Comparison of ENCODE assay signal across 1 cellular context in the genomic region with DNA sequence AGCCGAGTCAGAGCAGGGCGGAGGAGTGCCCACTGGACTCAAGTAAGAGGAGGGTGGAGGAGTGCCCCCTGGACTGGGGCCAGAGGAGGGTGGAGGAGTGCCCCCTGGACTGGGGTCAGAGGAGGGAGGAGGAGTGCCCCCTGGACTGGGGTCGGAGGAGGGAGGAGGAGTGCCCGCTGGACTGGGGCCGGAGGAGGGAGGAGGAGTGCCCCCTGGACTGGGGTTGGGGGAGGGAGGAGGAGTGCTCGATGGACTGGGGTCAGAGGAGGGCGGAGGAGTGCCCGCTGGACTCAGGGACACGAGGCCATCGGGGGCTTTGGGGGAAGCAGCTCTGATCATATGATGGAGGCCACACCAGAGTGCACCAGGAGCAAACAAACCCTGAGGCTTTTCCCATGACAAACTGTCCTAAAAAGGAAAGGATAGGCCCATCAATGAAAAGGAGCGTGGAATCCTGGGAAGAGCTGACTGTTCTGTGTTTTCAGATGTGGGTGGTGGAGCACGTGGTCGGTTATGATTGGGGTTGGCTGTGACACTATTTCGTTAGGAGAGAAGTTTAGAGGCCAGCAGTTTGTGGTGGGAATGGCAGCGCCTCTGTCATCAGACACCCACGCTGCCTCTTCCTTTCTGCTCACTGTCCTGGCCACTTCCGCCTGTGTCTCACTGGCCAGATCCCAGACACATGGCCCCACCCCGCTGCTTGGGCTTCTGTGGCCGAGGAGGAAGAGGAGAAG.
TF ChIP-seq lines count a peak whose summit lies in the region.

No MANE protein-coding gene starts in this region.

TF ChIP-seq in K562, 482 proteins besides CTCF, POLR2A, EP300 and RAD21 (continued from another document):
- TF ChIP-seq, protein P1, sequence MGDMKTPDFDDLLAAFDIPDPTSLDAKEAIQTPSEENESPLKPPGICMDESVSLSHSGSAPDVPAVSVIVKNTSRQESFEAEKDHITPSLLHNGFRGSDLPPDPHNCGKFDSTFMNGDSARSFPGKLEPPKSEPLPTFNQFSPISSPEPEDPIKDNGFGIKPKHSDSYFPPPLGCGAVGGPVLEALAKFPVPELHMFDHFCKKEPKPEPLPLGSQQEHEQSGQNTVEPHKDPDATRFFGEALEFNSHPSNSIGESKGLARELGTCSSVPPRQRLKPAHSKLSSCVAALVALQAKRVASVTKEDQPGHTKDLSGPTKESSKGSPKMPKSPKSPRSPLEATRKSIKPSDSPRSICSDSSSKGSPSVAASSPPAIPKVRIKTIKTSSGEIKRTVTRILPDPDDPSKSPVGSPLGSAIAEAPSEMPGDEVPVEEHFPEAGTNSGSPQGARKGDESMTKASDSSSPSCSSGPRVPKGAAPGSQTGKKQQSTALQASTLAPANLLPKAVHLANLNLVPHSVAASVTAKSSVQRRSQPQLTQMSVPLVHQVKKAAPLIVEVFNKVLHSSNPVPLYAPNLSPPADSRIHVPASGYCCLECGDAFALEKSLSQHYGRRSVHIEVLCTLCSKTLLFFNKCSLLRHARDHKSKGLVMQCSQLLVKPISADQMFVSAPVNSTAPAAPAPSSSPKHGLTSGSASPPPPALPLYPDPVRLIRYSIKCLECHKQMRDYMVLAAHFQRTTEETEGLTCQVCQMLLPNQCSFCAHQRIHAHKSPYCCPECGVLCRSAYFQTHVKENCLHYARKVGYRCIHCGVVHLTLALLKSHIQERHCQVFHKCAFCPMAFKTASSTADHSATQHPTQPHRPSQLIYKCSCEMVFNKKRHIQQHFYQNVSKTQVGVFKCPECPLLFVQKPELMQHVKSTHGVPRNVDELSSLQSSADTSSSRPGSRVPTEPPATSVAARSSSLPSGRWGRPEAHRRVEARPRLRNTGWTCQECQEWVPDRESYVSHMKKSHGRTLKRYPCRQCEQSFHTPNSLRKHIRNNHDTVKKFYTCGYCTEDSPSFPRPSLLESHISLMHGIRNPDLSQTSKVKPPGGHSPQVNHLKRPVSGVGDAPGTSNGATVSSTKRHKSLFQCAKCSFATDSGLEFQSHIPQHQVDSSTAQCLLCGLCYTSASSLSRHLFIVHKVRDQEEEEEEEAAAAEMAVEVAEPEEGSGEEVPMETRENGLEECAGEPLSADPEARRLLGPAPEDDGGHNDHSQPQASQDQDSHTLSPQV (IDR thresholded peaks at IDR 0.05), result peak; percentile 99
- TF ChIP-seq TRIM28 (IDR thresholded peaks at IDR 0.05) (no peak), SMARCA4 (IDR thresholded peaks at IDR 0.05) (0 out of 2 replicates have a peak, but pooled peaks have one; percentile 38), ZNF764 (CRISPR knock-in tag; IDR thresholded peaks at IDR 0.05; ENCODE audit: low read depth) (no peak), ETS2 (tag; IDR thresholded peaks at IDR 0.05; ENCODE audit: borderline replicate concordance, poor library complexity, severe bottlenecking) (no peak), NCOA1 (IDR thresholded peaks at IDR 0.05; ENCODE audit: low read depth) (0 out of 2 replicates have a peak, but pooled peaks have one; percentile 29), RCOR1 (IDR thresholded peaks at IDR 0.05; ENCODE audit: borderline replicate concordance in 1 of 2, low read depth in 2 of 2, low read length in 2 of 2) (0 out of 4 replicates have a peak, but pooled peaks of 1 of the 2 experiments have one; percentile 6), ZC3H11A (IDR thresholded peaks at IDR 0.05; ENCODE audit: low read depth, low read length) (no peak), HNRNPH1 (optimal IDR thresholded peaks at IDR 0.05; ENCODE audit: low read depth, low read length) (no peak), RFX1 (IDR thresholded peaks at IDR 0.05) (no peak), ZNF79 (CRISPR knock-in tag; IDR thresholded peaks at IDR 0.05; ENCODE audit: low read depth) (no peak), ELF2 (CRISPR knock-in tag; IDR thresholded peaks at IDR 0.05) (no peak), BRD9 (IDR thresholded peaks at IDR 0.05; ENCODE audit: low read depth, partially characterized antibody) (peak; percentile 64), CHD1 (IDR thresholded peaks at IDR 0.05; ENCODE audit: low read length) (no peak), SMARCA5 (IDR thresholded peaks at IDR 0.05) (no peak)
- TF ChIP-seq, protein P2, sequence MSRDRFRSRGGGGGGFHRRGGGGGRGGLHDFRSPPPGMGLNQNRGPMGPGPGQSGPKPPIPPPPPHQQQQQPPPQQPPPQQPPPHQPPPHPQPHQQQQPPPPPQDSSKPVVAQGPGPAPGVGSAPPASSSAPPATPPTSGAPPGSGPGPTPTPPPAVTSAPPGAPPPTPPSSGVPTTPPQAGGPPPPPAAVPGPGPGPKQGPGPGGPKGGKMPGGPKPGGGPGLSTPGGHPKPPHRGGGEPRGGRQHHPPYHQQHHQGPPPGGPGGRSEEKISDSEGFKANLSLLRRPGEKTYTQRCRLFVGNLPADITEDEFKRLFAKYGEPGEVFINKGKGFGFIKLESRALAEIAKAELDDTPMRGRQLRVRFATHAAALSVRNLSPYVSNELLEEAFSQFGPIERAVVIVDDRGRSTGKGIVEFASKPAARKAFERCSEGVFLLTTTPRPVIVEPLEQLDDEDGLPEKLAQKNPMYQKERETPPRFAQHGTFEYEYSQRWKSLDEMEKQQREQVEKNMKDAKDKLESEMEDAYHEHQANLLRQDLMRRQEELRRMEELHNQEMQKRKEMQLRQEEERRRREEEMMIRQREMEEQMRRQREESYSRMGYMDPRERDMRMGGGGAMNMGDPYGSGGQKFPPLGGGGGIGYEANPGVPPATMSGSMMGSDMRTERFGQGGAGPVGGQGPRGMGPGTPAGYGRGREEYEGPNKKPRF (IDR thresholded peaks at IDR 0.05; ENCODE audit: low read depth, low read length), result no peak
